Comparison of ENCODE assay signal across 13 cellular contexts in genomic region chr3:197490098-197490497, GRCh38.
DNase-seq lines count a peak whose midpoint lies in the region; ATAC-seq and TF ChIP-seq lines count a peak whose summit lies in the region.
"Had no signal": no experiment of that assay in that cellular context is flagged by ENCODE, and none has a peak within 500 bp of the region (broad histone marks: within the 10 kb centered on the region; RNA-seq: fewer than 3 reads in every experiment).

No MANE protein-coding gene starts in this region.

- H2BK12ac ChIP-seq in trophoblast cell (ENCODE audit: low read length): no peak overlapping the region

- H3K36me3 ChIP-seq in GM23248 (ENCODE audit: low read depth): no peaks in the 10 kb centered on the region
- H3K36me3 ChIP-seq in SK-N-SH (replicated peaks in 1 of 2; ENCODE audit: control insufficient read depth in 1 of 2, insufficient read depth in 2 of 2, low read length in 1 of 2): no peaks in the 10 kb centered on the region
- no peaks in the 10 kb centered on the region for H3K36me3 ChIP-seq in trophoblast cell (ENCODE audit: control insufficient read depth in 1 of 2, insufficient read depth in 2 of 2, low read length in 2 of 2)

- H3K79me2 ChIP-seq in GM23248 (ENCODE audit: insufficient read depth) (no peaks in the 10 kb centered on the region), SK-N-SH (ENCODE audit: insufficient read depth) (no peaks in the 10 kb centered on the region), trophoblast cell (ENCODE audit: control insufficient read depth, insufficient read depth, low read length, poor library complexity) (no peaks in the 10 kb centered on the region)

- no peaks in the 10 kb centered on the region for H3K9me2 ChIP-seq in GM23248 (ENCODE audit: insufficient read depth)
- no peaks in the 10 kb centered on the region for H3K9me2 ChIP-seq in SK-N-SH

- peak; percentile 62 for DNase-seq in GM23248
- DNase-seq in SK-N-SH: no peak
- peak; percentile 19 for DNase-seq in fibroblast of peridontal ligament (ENCODE audit: extremely low read depth)
- peak; percentile 43 to 53 for DNase-seq in trophoblast cell
- DNase-seq in NCI-H1092 (lab: John Stamatoyannopoulos, UW): no peak
- no peak for DNase-seq in NCI-H2227 treated with DMSO at 0.1 percent for 48 hours (lab: John Stamatoyannopoulos, UW)
- DNase-seq in activated T-cell treated with anti-CD3 and anti-CD28 coated beads for 4 hours: no peak
- DNase-seq: aorta, DND-41, midbrain, NCI-H1105, NCI-H82 had no signal

- no peak for ATAC-seq in HG02571 (IDR thresholded peaks at IDR 0.05; ENCODE audit: unreplicated experiment)

- H4K12ac ChIP-seq in trophoblast cell (ENCODE audit: low read depth, low read length): no peak overlapping the region

- H3F3A ChIP-seq in GM23248 (ENCODE audit: insufficient read depth) (peaks cover 39% of the 10 kb centered on the region), SK-N-SH (replicated peaks; ENCODE audit: insufficient read depth) (peaks cover 20% of the 10 kb centered on the region)

- H3K27me3 ChIP-seq in GM23248 (replicated peaks; ENCODE audit: insufficient read depth) (no peaks in the 10 kb centered on the region), SK-N-SH (ENCODE audit: insufficient read depth) (no peaks in the 10 kb centered on the region), trophoblast cell (ENCODE audit: insufficient read depth, low read length) (no peaks in the 10 kb centered on the region)

- H3K4me3 ChIP-seq in GM23248 (no peak overlapping the region), SK-N-SH (ENCODE audit: low read depth in 2 of 2, low read length in 1 of 2) (no peak overlapping the region), trophoblast cell (ENCODE audit: low read depth, low read length) (no peak overlapping the region)

- H3K4me2 ChIP-seq in GM23248 (ENCODE audit: unreplicated experiment) (peak overlapping the region; percentile 61), SK-N-SH (0 out of 2 replicates have a peak overlapping the region, but pooled peaks have one; percentile 18), trophoblast cell (ENCODE audit: low read length) (no peak overlapping the region)

- POLR2A ChIA-PET in SK-N-SH (lab: Yijun Ruan, JAX): interaction anchor here (0.9 to 1.2 kb wide), 2 partner anchors 15 to 20 kb away, joined by 3 read pairs; no protein-coding TSS in a partner anchor

- H2BK5ac ChIP-seq in trophoblast cell (ENCODE audit: low read depth, low read length, poor library complexity): no peak overlapping the region

- H2AK5ac ChIP-seq in trophoblast cell (ENCODE audit: low read length): no peak overlapping the region

- peak in 1 of 2 experiments; percentile 57; a peak in 2 of 4 replicates for TF ChIP-seq EP300 in SK-N-SH (IDR thresholded peaks at IDR 0.05; ENCODE audit: borderline replicate concordance in 1 of 2, low read depth in 1 of 2, low read length in 1 of 2)

- no peak overlapping the region for H4K8ac ChIP-seq in trophoblast cell (ENCODE audit: low read depth, low read length)

- 75 to 84% methylated on average over 3 of the region's 3 CpGs for WGBS in GM23248 (ENCODE audit: low coverage in 1 of 2, low lambda C conversion rate in 2 of 2, missing lambda C conversion rate in 2 of 2), 2 experiments
- WGBS in SK-N-SH (ENCODE audit: low lambda C conversion rate): 34% methylated on average over 2 of the region's 3 CpGs
- no CpG with 5 or more reads among the region's 3 CpGs for WGBS in trophoblast cell (ENCODE audit: extremely low coverage, insufficient coverage, insufficient read length)

- no peak overlapping the region for H4K91ac ChIP-seq in trophoblast cell (ENCODE audit: low read depth, low read length)

- TF ChIP-seq CTCF in SK-N-SH (IDR thresholded peaks at IDR 0.05): no peak

- H3K4ac ChIP-seq in trophoblast cell (ENCODE audit: low read depth, low read length): no peak overlapping the region

- H4K20me1 ChIP-seq in GM23248 (ENCODE audit: insufficient read depth): no peaks in the 10 kb centered on the region
- no peaks in the 10 kb centered on the region; the same call in 1 of the 2 replicates for H4K20me1 ChIP-seq in SK-N-SH (ENCODE audit: insufficient read depth)

- peak overlapping the region; percentile 54 for H2BK120ac ChIP-seq in trophoblast cell (ENCODE audit: insufficient read depth, low read length, poor library complexity)

- H3K4me1 ChIP-seq in GM23248 (ENCODE audit: insufficient read depth) (peaks cover 36% of the 10 kb centered on the region), SK-N-SH (ENCODE audit: control insufficient read depth in 1 of 2, insufficient read depth in 2 of 2, low read depth in 1 of 2, low read length in 1 of 2) (peaks cover 40 to 69% of the 10 kb centered on the region in 2 experiments), trophoblast cell (ENCODE audit: control insufficient read depth in 1 of 2, insufficient read depth in 2 of 2, low read length in 2 of 2) (peaks cover 15 to 22% of the 10 kb centered on the region in 2 experiments)

- CTCF ChIA-PET in SK-N-SH (lab: Yijun Ruan, JAX): interaction anchor here (1.3 to 4.8 kb wide), 5 partner anchors 12 to 266 kb away, joined by 3 to 26 read pairs (median 5); no protein-coding TSS in a partner anchor

- H3K9ac ChIP-seq in GM23248 (no peak overlapping the region), SK-N-SH (peak overlapping the region; percentile 6; the same call in 1 of the 2 replicates), trophoblast cell (ENCODE audit: low read length) (no peak overlapping the region)

- H3K79me1 ChIP-seq in trophoblast cell (ENCODE audit: low read length): peaks cover 6% of the 10 kb centered on the region

- no peak overlapping the region for H3K14ac ChIP-seq in trophoblast cell (ENCODE audit: low read length)

- no peak for TF ChIP-seq RAD21 in SK-N-SH (IDR thresholded peaks at IDR 0.05; ENCODE audit: low read length)

- H2AFZ ChIP-seq in GM23248: peak overlapping the region; percentile 50
- H2AFZ ChIP-seq in SK-N-SH (ENCODE audit: low read depth): no peak overlapping the region
- no peak overlapping the region for H2AFZ ChIP-seq in trophoblast cell (ENCODE audit: insufficient read depth, low read length, poor library complexity)

- H3K23ac ChIP-seq in trophoblast cell (ENCODE audit: low read length): no peak overlapping the region

- no peaks in the 10 kb centered on the region for H3K9me3 ChIP-seq in GM23248 (ENCODE audit: low read depth)
- no peaks in the 10 kb centered on the region for H3K9me3 ChIP-seq in SK-N-SH
- no peaks in the 10 kb centered on the region for H3K9me3 ChIP-seq in trophoblast cell (ENCODE audit: insufficient read depth, low read depth, low read length)

- H3K18ac ChIP-seq in trophoblast cell (ENCODE audit: low read length): no peak overlapping the region

- in situ Hi-C loops in GM23248 (cut with MboI): no loop called here

- H3K27ac ChIP-seq in GM23248 (peak overlapping the region; percentile 46), SK-N-SH (ENCODE audit: low read depth in 2 of 2, low read length in 1 of 2) (peak overlapping the region; percentile 44 to 92), trophoblast cell (ENCODE audit: low read depth, low read length) (peak overlapping the region; percentile 37)

TF ChIP-seq in SK-N-SH, 30 proteins besides CTCF, POLR2A, EP300 and RAD21:
- TF ChIP-seq YY1 (IDR thresholded peaks at IDR 0.05; ENCODE audit: low read depth) (no peak), TEAD4 (IDR thresholded peaks at IDR 0.05; ENCODE audit: borderline replicate concordance, insufficient read depth) (peak; percentile 84), MEF2A (IDR thresholded peaks at IDR 0.05; ENCODE audit: borderline replicate concordance, low read depth) (no peak), NFIC (IDR thresholded peaks at IDR 0.05; ENCODE audit: borderline replicate concordance) (peak; percentile 5; the same call in 1 of the 2 replicates), TCF12 (IDR thresholded peaks at IDR 0.05) (peak; percentile 37), PBX3 (IDR thresholded peaks at IDR 0.05) (0 out of 2 replicates have a peak, but pooled peaks have one; percentile 17)

Comparison
In these comparisons a context has a peak if more than half of its experiments do, and no peak if none do; other contexts are left out.
1. DNase-seq: peak in GM23248 (single experiment), fibroblast of peridontal ligament (single experiment) and trophoblast cell (2 of 2); none in SK-N-SH (single experiment), NCI-H1092 (single experiment), NCI-H2227 treated with DMSO at 0.1 percent for 48 hours (single experiment) and activated T-cell treated with anti-CD3 and anti-CD28 coated beads for 4 hours (single experiment).
2. Peak in every context shown above with its lines, with median percentiles within 50 percentile points of each other: H3K27ac ChIP-seq.